35 cellular contexts compared by ENCODE assay signal in the genomic region with DNA sequence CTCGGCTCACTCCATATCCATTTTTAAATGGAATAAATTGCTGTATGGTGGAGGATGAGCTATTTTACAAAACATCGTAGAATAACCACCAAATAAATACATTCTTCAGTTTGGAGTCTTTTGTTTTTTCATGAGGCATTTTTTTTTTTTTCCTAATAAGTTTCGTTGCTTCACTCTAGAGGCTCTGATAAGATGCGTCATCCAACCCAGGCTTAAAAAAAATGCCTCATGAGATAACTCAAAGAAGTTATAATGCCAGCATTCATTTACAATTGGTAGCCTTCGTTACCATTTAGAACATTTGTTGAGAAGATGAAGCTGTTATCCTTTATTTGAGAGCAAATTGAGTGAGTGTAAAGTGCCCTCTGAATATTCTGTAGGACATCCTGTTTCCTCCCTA.
"Had no signal": no experiment of that assay in that cellular context is flagged by ENCODE, and none has a peak within 500 bp of the region (broad histone marks: within the 10 kb centered on the region; RNA-seq: fewer than 3 reads in every experiment).

No MANE protein-coding gene starts in this region.

- H3K27ac ChIP-seq: ascending aorta, cardiac muscle cell, VCaP had no signal

- DNase-seq: activated B cell treated with CpG ODN at 0.5 μM for 24 hours; activated CD4-positive, alpha-beta memory T cell treated with anti-CD3 and anti-CD28 coated beads, Interleukin-2, amount 10 ng/mL, durations not matched to agents 7 days and 5 days; activated CD4-positive, alpha-beta T cell treated with anti-CD3 and anti-CD28 coated beads for 48 hours; activated CD4-positive, alpha-beta T cell treated with anti-CD3 and anti-CD28 coated beads, Interleukin-2, amount 10 ng/mL, durations not matched to agents 7 days and 5 days; activated CD4-positive, alpha-beta T cell treated with anti-CD3 and anti-CD28 coated beads, Interleukin-2, amount 50 U/mL, for 48 hours; activated CD4-positive, CD25-positive, alpha-beta regulatory T cell treated with anti-CD3 and anti-CD28 coated beads, Interleukin-2, amount 50 U/mL, for 72 hours; activated CD8-positive, alpha-beta memory T cell treated with anti-CD3 and anti-CD28 coated beads for 24 hours; activated CD8-positive, alpha-beta memory T cell treated with anti-CD3 and anti-CD28 coated beads, Interleukin-2, amount 10 ng/mL, durations not matched to agents 7 days and 5 days; activated CD8-positive, alpha-beta memory T cell treated with anti-CD3 and anti-CD28 coated beads, Interleukin-2, amount 50 U/mL, for 48 hours; activated CD8-positive, alpha-beta T cell treated with anti-CD3 and anti-CD28 coated beads, Interleukin-2, amount 10 ng/mL, durations not matched to agents 7 days and 5 days; activated effector memory CD4-positive, alpha-beta T cell treated with Interleukin-2 at 50 U/mL for 16 hours; activated gamma-delta T cell; activated naive CD4-positive, alpha-beta T cell treated with anti-CD3 and anti-CD28 coated beads, Interleukin-2, amount 10 ng/mL, durations not matched to agents 7 days and 5 days; activated naive CD4-positive, alpha-beta T cell treated with Interleukin-2 at 50 U/mL for 16 hours; activated naive CD8-positive, alpha-beta T cell treated with anti-CD3 and anti-CD28 coated beads, Interleukin-2, amount 10 ng/mL, durations not matched to agents 7 days and 5 days; activated naive CD8-positive, alpha-beta T cell treated with anti-CD3 and anti-CD28 coated beads, Interleukin-2, amount 50 U/mL, for 24 hours; activated T-cell treated with anti-CD3 and anti-CD28 coated beads, Interleukin-2, amount 50 U/mL, for 24 hours; activated T-cell treated with anti-CD3 and anti-CD28 coated beads, Interleukin-2, amount 50 U/mL, for 48 hours; amygdala; anterior cingulate cortex; caudate nucleus; cerebellar nuclear complex; T-helper 1 cell; T-helper 2 cell; T-helper 9 cell had no signal

- H3K9me3 ChIP-seq: ascending aorta had no signal

- H3K4me3 Mint-ChIP-seq: activated B cell treated with CpG ODN at 0.5 μM for 24 hours; activated CD4-positive, alpha-beta memory T cell treated with anti-CD3 and anti-CD28 coated beads, Interleukin-2, amount 10 ng/mL, durations not matched to agents 7 days and 5 days; activated CD4-positive, alpha-beta T cell treated with anti-CD3 and anti-CD28 coated beads, Interleukin-2, amount 10 ng/mL, durations not matched to agents 7 days and 5 days; activated CD8-positive, alpha-beta memory T cell treated with anti-CD3 and anti-CD28 coated beads, Interleukin-2, amount 10 ng/mL, durations not matched to agents 7 days and 5 days; activated CD8-positive, alpha-beta T cell treated with anti-CD3 and anti-CD28 coated beads, Interleukin-2, amount 10 ng/mL, durations not matched to agents 7 days and 5 days; activated naive CD4-positive, alpha-beta T cell treated with anti-CD3 and anti-CD28 coated beads, Interleukin-2, amount 10 ng/mL, durations not matched to agents 7 days and 5 days; activated naive CD4-positive, alpha-beta T cell treated with anti-CD3 and anti-CD28 coated beads, Interleukin-2, amount 50 U/mL, for 24 hours; activated naive CD8-positive, alpha-beta T cell; activated naive CD8-positive, alpha-beta T cell treated with anti-CD3 and anti-CD28 coated beads, Interleukin-2, amount 10 ng/mL, durations not matched to agents 7 days and 5 days; activated naive CD8-positive, alpha-beta T cell treated with anti-CD3 and anti-CD28 coated beads, Interleukin-2, amount 50 U/mL, for 24 hours; activated T-cell treated with anti-CD3 and anti-CD28 coated beads, Interleukin-2, amount 50 U/mL, for 24 hours; brain; central memory CD8-positive, alpha-beta T cell; T-helper 1 cell treated with Interleukin-12 subunit alpha and Interleukin-12 subunit beta and Interleukin-4 antibody, amounts not matched to agents 30 μg/mL and 1 μg/mL, for 36 hours; T-helper 2 cell treated with Interferon-gamma antibody and Interleukin-4, amounts not matched to agents 5 μg/mL and 100 μg/mL, for 36 hours had no signal

- H3K27me3 ChIP-seq: ascending aorta, cardiac muscle cell had no signal

- H3K27me3 Mint-ChIP-seq: activated B cell treated with CpG ODN at 0.5 μM for 24 hours; activated CD4-positive, alpha-beta memory T cell treated with anti-CD3 and anti-CD28 coated beads, Interleukin-2, amount 10 ng/mL, durations not matched to agents 7 days and 5 days; activated CD4-positive, alpha-beta T cell treated with anti-CD3 and anti-CD28 coated beads, Interleukin-2, amount 10 ng/mL, durations not matched to agents 7 days and 5 days; activated CD8-positive, alpha-beta memory T cell treated with anti-CD3 and anti-CD28 coated beads, Interleukin-2, amount 10 ng/mL, durations not matched to agents 7 days and 5 days; activated naive CD4-positive, alpha-beta T cell treated with anti-CD3 and anti-CD28 coated beads, Interleukin-2, amount 10 ng/mL, durations not matched to agents 7 days and 5 days; activated naive CD4-positive, alpha-beta T cell treated with anti-CD3 and anti-CD28 coated beads, Interleukin-2, amount 50 U/mL, for 24 hours; activated naive CD8-positive, alpha-beta T cell; activated naive CD8-positive, alpha-beta T cell treated with anti-CD3 and anti-CD28 coated beads, Interleukin-2, amount 10 ng/mL, durations not matched to agents 7 days and 5 days; activated naive CD8-positive, alpha-beta T cell treated with anti-CD3 and anti-CD28 coated beads, Interleukin-2, amount 50 U/mL, for 24 hours; activated T-cell treated with anti-CD3 and anti-CD28 coated beads, Interleukin-2, amount 50 U/mL, for 24 hours; brain; central memory CD8-positive, alpha-beta T cell had no signal

- H3K4me3 ChIP-seq: ascending aorta, cardiac muscle cell had no signal

- H3K27ac Mint-ChIP-seq: activated B cell treated with CpG ODN at 0.5 μM for 24 hours; activated CD4-positive, alpha-beta memory T cell treated with anti-CD3 and anti-CD28 coated beads, Interleukin-2, amount 10 ng/mL, durations not matched to agents 7 days and 5 days; activated CD4-positive, alpha-beta T cell treated with anti-CD3 and anti-CD28 coated beads, Interleukin-2, amount 10 ng/mL, durations not matched to agents 7 days and 5 days; activated CD8-positive, alpha-beta memory T cell treated with anti-CD3 and anti-CD28 coated beads, Interleukin-2, amount 10 ng/mL, durations not matched to agents 7 days and 5 days; activated CD8-positive, alpha-beta T cell treated with anti-CD3 and anti-CD28 coated beads, Interleukin-2, amount 10 ng/mL, durations not matched to agents 7 days and 5 days; activated naive CD4-positive, alpha-beta T cell treated with anti-CD3 and anti-CD28 coated beads, Interleukin-2, amount 10 ng/mL, durations not matched to agents 7 days and 5 days; activated naive CD4-positive, alpha-beta T cell treated with anti-CD3 and anti-CD28 coated beads, Interleukin-2, amount 50 U/mL, for 24 hours; activated naive CD8-positive, alpha-beta T cell; activated naive CD8-positive, alpha-beta T cell treated with anti-CD3 and anti-CD28 coated beads, Interleukin-2, amount 10 ng/mL, durations not matched to agents 7 days and 5 days; activated naive CD8-positive, alpha-beta T cell treated with anti-CD3 and anti-CD28 coated beads, Interleukin-2, amount 50 U/mL, for 24 hours; activated T-cell treated with anti-CD3 and anti-CD28 coated beads, Interleukin-2, amount 50 U/mL, for 24 hours; activated T-helper 2 cell treated with anti-CD3 and anti-CD28 coated beads, Interferon-gamma antibody, Interleukin-2, Interleukin-4, amounts not matched to agents 10 μg/mL and 5 μg/mL and 100 μg/mL, durations not matched to agents 14 hours and 24 hours and 36 hours; brain; T-helper 1 cell treated with Interleukin-12 subunit alpha and Interleukin-12 subunit beta and Interleukin-4 antibody, amounts not matched to agents 30 μg/mL and 1 μg/mL, for 36 hours; T-helper 2 cell treated with Interferon-gamma antibody and Interleukin-4, amounts not matched to agents 5 μg/mL and 100 μg/mL, for 36 hours had no signal

- H3K4me1 ChIP-seq: ascending aorta had no signal

- ATAC-seq: activated CD8-positive, alpha-beta memory T cell treated with anti-CD3 and anti-CD28 coated beads, Interleukin-2, amount 10 ng/mL, durations not matched to agents 7 days and 5 days; activated CD8-positive, alpha-beta T cell treated with anti-CD3 and anti-CD28 coated beads, Interleukin-2, amount 10 ng/mL, durations not matched to agents 7 days and 5 days; activated naive CD8-positive, alpha-beta T cell treated with anti-CD3 and anti-CD28 coated beads, Interleukin-2, amount 50 U/mL, for 24 hours had no signal

- H3K36me3 ChIP-seq: ascending aorta, cardiac muscle cell had no signal

- H3K9me3 Mint-ChIP-seq: activated B cell treated with CpG ODN at 0.5 μM for 24 hours; activated CD4-positive, alpha-beta memory T cell treated with anti-CD3 and anti-CD28 coated beads, Interleukin-2, amount 10 ng/mL, durations not matched to agents 7 days and 5 days; activated CD4-positive, alpha-beta T cell treated with anti-CD3 and anti-CD28 coated beads, Interleukin-2, amount 10 ng/mL, durations not matched to agents 7 days and 5 days; activated naive CD4-positive, alpha-beta T cell treated with anti-CD3 and anti-CD28 coated beads, Interleukin-2, amount 10 ng/mL, durations not matched to agents 7 days and 5 days; activated naive CD8-positive, alpha-beta T cell treated with anti-CD3 and anti-CD28 coated beads, Interleukin-2, amount 10 ng/mL, durations not matched to agents 7 days and 5 days; activated naive CD8-positive, alpha-beta T cell treated with anti-CD3 and anti-CD28 coated beads, Interleukin-2, amount 50 U/mL, for 24 hours; activated T-cell treated with anti-CD3 and anti-CD28 coated beads, Interleukin-2, amount 50 U/mL, for 24 hours; activated T-helper 2 cell treated with anti-CD3 and anti-CD28 coated beads, Interferon-gamma antibody, Interleukin-2, Interleukin-4, amounts not matched to agents 10 μg/mL and 5 μg/mL and 100 μg/mL, durations not matched to agents 14 hours and 24 hours and 36 hours; brain; T-helper 1 cell treated with Interleukin-12 subunit alpha and Interleukin-12 subunit beta and Interleukin-4 antibody, amounts not matched to agents 30 μg/mL and 1 μg/mL, for 36 hours; T-helper 2 cell treated with Interferon-gamma antibody and Interleukin-4, amounts not matched to agents 5 μg/mL and 100 μg/mL, for 36 hours had no signal

- H3K4me1 Mint-ChIP-seq: activated B cell treated with CpG ODN at 0.5 μM for 24 hours; activated CD4-positive, alpha-beta memory T cell treated with anti-CD3 and anti-CD28 coated beads, Interleukin-2, amount 10 ng/mL, durations not matched to agents 7 days and 5 days; activated CD4-positive, alpha-beta T cell treated with anti-CD3 and anti-CD28 coated beads, Interleukin-2, amount 10 ng/mL, durations not matched to agents 7 days and 5 days; activated CD8-positive, alpha-beta memory T cell treated with anti-CD3 and anti-CD28 coated beads, Interleukin-2, amount 10 ng/mL, durations not matched to agents 7 days and 5 days; activated naive CD4-positive, alpha-beta T cell treated with anti-CD3 and anti-CD28 coated beads, Interleukin-2, amount 10 ng/mL, durations not matched to agents 7 days and 5 days; activated naive CD4-positive, alpha-beta T cell treated with anti-CD3 and anti-CD28 coated beads, Interleukin-2, amount 50 U/mL, for 24 hours; activated naive CD8-positive, alpha-beta T cell treated with anti-CD3 and anti-CD28 coated beads, Interleukin-2, amount 10 ng/mL, durations not matched to agents 7 days and 5 days; activated naive CD8-positive, alpha-beta T cell treated with anti-CD3 and anti-CD28 coated beads, Interleukin-2, amount 50 U/mL, for 24 hours; central memory CD8-positive, alpha-beta T cell had no signal

- H3K36me3 Mint-ChIP-seq: activated CD8-positive, alpha-beta memory T cell treated with anti-CD3 and anti-CD28 coated beads, Interleukin-2, amount 10 ng/mL, durations not matched to agents 7 days and 5 days; activated naive CD4-positive, alpha-beta T cell treated with anti-CD3 and anti-CD28 coated beads, Interleukin-2, amount 10 ng/mL, durations not matched to agents 7 days and 5 days; activated naive CD4-positive, alpha-beta T cell treated with anti-CD3 and anti-CD28 coated beads, Interleukin-2, amount 50 U/mL, for 24 hours; activated naive CD8-positive, alpha-beta T cell; activated naive CD8-positive, alpha-beta T cell treated with anti-CD3 and anti-CD28 coated beads, Interleukin-2, amount 10 ng/mL, durations not matched to agents 7 days and 5 days; brain had no signal
